6 cellular contexts compared by ENCODE assay signal in the genomic region with DNA sequence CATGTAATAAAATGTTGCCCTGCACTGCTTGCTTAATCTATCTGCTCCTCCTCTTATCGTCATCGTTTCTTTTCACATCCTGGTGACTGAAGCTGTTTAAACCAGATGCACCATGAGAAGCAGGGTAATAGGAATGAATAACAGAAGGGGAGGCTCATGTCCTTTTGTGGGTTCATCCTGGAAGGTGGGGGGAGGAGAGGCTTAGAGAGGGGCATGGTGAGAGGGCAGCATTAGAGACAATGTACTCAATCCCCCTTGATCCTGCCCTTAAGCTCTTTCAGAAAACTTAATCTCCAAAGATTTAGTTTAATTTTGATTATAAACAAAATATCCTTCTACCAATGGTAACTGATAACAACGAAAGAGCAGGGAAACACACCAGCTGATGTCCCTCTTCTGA.
"Had no signal": no experiment of that assay in that cellular context is flagged by ENCODE, and none has a peak within 500 bp of the region (broad histone marks: within the 10 kb centered on the region; RNA-seq: fewer than 3 reads in every experiment).

No MANE protein-coding gene starts in this region.

- ATAC-seq: HepG2 had no signal

- H3K4me3 Mint-ChIP-seq: H9, IgD-negative memory B cell had no signal

- H3K4me1 Mint-ChIP-seq: IgD-negative memory B cell had no signal

- H3K27ac ChIP-seq: GM23248 had no signal

- H2AFZ ChIP-seq: GM23248 had no signal

- DNase-seq: GM23248, H9, HCEC 1CT, KBM-7 had no signal

- H3K27ac Mint-ChIP-seq: H9, IgD-negative memory B cell had no signal

- H3K4me3 ChIP-seq: GM23248 had no signal

- H3K9me3 Mint-ChIP-seq: H9, IgD-negative memory B cell had no signal

- H3K36me3 Mint-ChIP-seq: IgD-negative memory B cell had no signal

- H3K27me3 Mint-ChIP-seq: IgD-negative memory B cell had no signal
